Comparison of ENCODE assay signal across 8 cellular contexts in the genomic region with DNA sequence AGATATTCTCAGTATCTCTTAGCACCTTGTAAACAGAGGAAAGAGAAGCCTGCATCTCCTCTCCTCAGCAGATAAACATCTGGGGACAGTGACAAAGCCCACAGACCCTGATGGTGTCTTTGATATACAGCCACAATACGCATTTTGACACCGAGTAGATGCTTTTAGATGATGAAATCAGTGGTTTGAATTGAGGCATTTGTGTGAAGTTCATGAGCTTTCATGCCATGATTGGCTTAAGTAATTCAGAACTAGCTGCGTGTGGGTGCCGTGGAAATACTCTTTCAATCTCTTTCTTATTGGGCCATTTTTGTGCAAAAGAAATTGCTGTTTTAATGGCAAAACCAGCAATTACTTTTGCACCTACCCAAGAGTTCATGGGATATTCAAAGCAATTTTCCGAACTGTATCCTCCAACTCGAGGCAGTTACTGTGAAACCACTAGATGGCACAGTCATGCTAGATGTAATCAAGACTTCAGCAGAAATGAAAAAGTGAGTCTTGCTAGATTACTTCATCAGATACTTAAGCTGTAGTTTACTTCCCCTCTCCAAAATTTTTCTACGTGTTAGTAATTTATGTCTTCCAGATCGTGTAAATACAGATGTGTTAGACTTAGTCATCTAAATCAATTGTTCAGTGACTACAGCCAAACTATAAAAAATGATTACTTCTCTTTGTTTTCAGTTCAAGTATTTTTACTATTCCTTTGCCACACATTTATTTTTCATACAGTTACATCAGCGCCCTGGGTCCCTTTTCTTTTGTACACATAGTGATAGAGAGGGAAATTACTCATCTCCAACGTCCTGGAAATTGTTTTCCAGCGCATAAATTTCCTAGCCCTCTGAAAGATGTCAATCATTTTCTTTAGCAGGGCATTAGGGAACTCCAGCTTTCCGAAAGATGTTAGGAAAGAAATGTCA. TPM values are rescaled to one million over a fixed set of nuclear protein-coding genes. Genes with fewer than 3 reads are reported as not detected.
DNase-seq lines count a peak whose midpoint lies in the region; ATAC-seq and TF ChIP-seq lines count a peak whose summit lies in the region.

No MANE protein-coding gene starts in this region.

- POLR2A ChIA-PET in CD4-positive, alpha-beta memory T cell (lab: Charles Lee; ENCODE audit: partially characterized antibody): interaction anchor here (1.0 to 1.6 kb wide), 2 partner anchors 396 to 397 kb away, joined by 3 read pairs; no protein-coding TSS in a partner anchor

- no peaks in the 10 kb centered on the region for H3K27me3 ChIP-seq in CD4-positive, alpha-beta memory T cell (ENCODE audit: insufficient read depth, low read length)
- H3K27me3 ChIP-seq in prostate gland (replicated peaks; ENCODE audit: insufficient read depth): no peaks in the 10 kb centered on the region

- CTCF ChIA-PET in CD4-positive, alpha-beta memory T cell (lab: Charles Lee; ENCODE audit: partially characterized antibody): interaction anchor here (0.6 to 7.3 kb wide), 33 partner anchors 9 to 908 kb away, joined by 3 to 188 read pairs (median 4); no protein-coding TSS in a partner anchor

- no peak overlapping the region for H3K27ac ChIP-seq in CD4-positive, alpha-beta memory T cell (ENCODE audit: low read depth, low read length)
- peak overlapping the region in 1 of 2 donors; percentile 26 for H3K27ac ChIP-seq in prostate gland

- TF ChIP-seq CTCF in prostate gland (IDR thresholded peaks at IDR 0.05): peak; percentile 43 to 83 (median 78)

- H3K36me3 ChIP-seq in CD4-positive, alpha-beta memory T cell (ENCODE audit: insufficient read depth, low read length): no peaks in the 10 kb centered on the region
- H3K36me3 ChIP-seq in prostate gland: no peaks in the 10 kb centered on the region

- WGBS in prostate gland: 6% methylated on average over 12 of the region's 12 CpGs

- peak overlapping the region in 2 of 7 donors; percentile 0 to 19 for H3K27ac Mint-ChIP-seq in CD4-positive, alpha-beta memory T cell
- H3K27ac Mint-ChIP-seq in activated naive CD4-positive, alpha-beta T cell treated with anti-CD3 and anti-CD28 coated beads, Interleukin-2, amount 50 U/mL, for 72 hours: peak overlapping the region; percentile 22 to 49

- H3K4me3 ChIP-seq in CD4-positive, alpha-beta memory T cell (ENCODE audit: low read length in 2 of 2): peak overlapping the region; percentile 8 to 25
- peak overlapping the region in 1 of 2 donors; percentile 14 for H3K4me3 ChIP-seq in prostate gland

- H3K4me1 Mint-ChIP-seq in CD4-positive, alpha-beta memory T cell: peaks cover 4 to 22% (median 14%) of the 10 kb centered on the region in 4 donors

- H3K27me3 Mint-ChIP-seq in CD4-positive, alpha-beta memory T cell: peaks cover 12 to 21% of the 10 kb centered on the region in 2 donors

- peaks cover 0 to 6% (median 0%) of the 10 kb centered on the region in 8 donors for H3K9me3 Mint-ChIP-seq in CD4-positive, alpha-beta memory T cell
- H3K9me3 Mint-ChIP-seq in activated naive CD4-positive, alpha-beta T cell treated with anti-CD3 and anti-CD28 coated beads, Interleukin-2, amount 50 U/mL, for 72 hours: peaks cover 0 to 16% of the 10 kb centered on the region in 2 donors

- H3K4me1 ChIP-seq in CD4-positive, alpha-beta memory T cell (ENCODE audit: insufficient read depth, low read length): peaks cover 9% of the 10 kb centered on the region
- no peaks in the 10 kb centered on the region for H3K4me1 ChIP-seq in prostate gland (replicated peaks)

- no peak for TF ChIP-seq POLR2A in prostate gland (IDR thresholded peaks at IDR 0.05)

- ATAC-seq in GM18520 (IDR thresholded peaks at IDR 0.05; ENCODE audit: unreplicated experiment) (peak; percentile 72), HG03354 (IDR thresholded peaks at IDR 0.05; ENCODE audit: poor library complexity, severe bottlenecking, unreplicated experiment) (peak; percentile 80), Right ventricle myocardium superior (ENCODE audit: poor library complexity) (peak; percentile 92), GM21717 (IDR thresholded peaks at IDR 0.05; ENCODE audit: unreplicated experiment) (no peak)
- ATAC-seq in activated naive CD4-positive, alpha-beta T cell treated with anti-CD3 and anti-CD28 coated beads, Interleukin-2, amount 50 U/mL, for 72 hours: peak; percentile 83 to 88

- no peaks in the 10 kb centered on the region for H3K9me3 ChIP-seq in CD4-positive, alpha-beta memory T cell (ENCODE audit: control insufficient read depth in 1 of 2, low read length in 2 of 2)
- no peaks in the 10 kb centered on the region for H3K9me3 ChIP-seq in prostate gland

- H3K4me3 Mint-ChIP-seq in CD4-positive, alpha-beta memory T cell: peak overlapping the region; percentile 69 to 89 (median 78)

- intact Hi-C loops in CD4-positive, alpha-beta memory T cell (cut with micrococcal nuclease): loop anchor here (1.0 to 10.0 kb wide), 4 partner anchors 182 to 907 kb away; no protein-coding TSS in a partner anchor
- intact Hi-C loops in Right ventricle myocardium superior (cut with DNase I) (loop anchor here (2.0 to 10.0 kb wide), 3 partner anchors 184 to 917 kb away; no protein-coding TSS in a partner anchor), prostate gland (cut with DNase I) (loop anchor here (1.0 to 5.0 kb wide), 2 partner anchors 324 to 397 kb away; no protein-coding TSS in a partner anchor)

- peak; percentile 44 to 53 (median 51) for DNase-seq in CD4-positive, alpha-beta memory T cell
- peak; percentile 32 to 76 for DNase-seq in NCI-H526 (lab: John Stamatoyannopoulos, UW)
- no peak for DNase-seq in activated naive CD4-positive, alpha-beta T cell treated with anti-CD3 and anti-CD28 coated beads, Interleukin-2, amount 50 U/mL, for 72 hours (ENCODE audit: low spot score in 2 of 2)
- DNase-seq in Right ventricle myocardium superior: no peak
- DNase-seq in prostate gland (ENCODE audit: low spot score): peak; percentile 55

- H3K36me3 Mint-ChIP-seq in CD4-positive, alpha-beta memory T cell: no peaks in the 10 kb centered on the region
- peaks cover 0 to 5% of the 10 kb centered on the region in 2 donors for H3K36me3 Mint-ChIP-seq in activated naive CD4-positive, alpha-beta T cell treated with anti-CD3 and anti-CD28 coated beads, Interleukin-2, amount 50 U/mL, for 72 hours

RNA-seq across cellular contexts. Expression of a gene that starts 49.4 kb away (rescaled TPM):
- not detected for total RNA-seq in CD4-positive, alpha-beta memory T cell
- polyA plus RNA-seq in CD4-positive, alpha-beta memory T cell: not detected
- not detected for total RNA-seq in activated naive CD4-positive, alpha-beta T cell treated with anti-CD3 and anti-CD28 coated beads, Interleukin-2, amount 50 U/mL, for 72 hours
- total RNA-seq in Right ventricle myocardium superior (not detected), prostate gland (under 1 TPM; 0.05 to 0.45 TPM)

Comparison
In these comparisons a context has a peak if more than half of its experiments do, and no peak if none do; other contexts are left out.
1. DNase-seq: peak in CD4-positive, alpha-beta memory T cell (5 of 5), NCI-H526 (2 of 2) and prostate gland (single experiment); none in activated naive CD4-positive, alpha-beta T cell treated with anti-CD3 and anti-CD28 coated beads, Interleukin-2, amount 50 U/mL, for 72 hours (0 of 2) and Right ventricle myocardium superior (single experiment).